In the genomic region with DNA sequence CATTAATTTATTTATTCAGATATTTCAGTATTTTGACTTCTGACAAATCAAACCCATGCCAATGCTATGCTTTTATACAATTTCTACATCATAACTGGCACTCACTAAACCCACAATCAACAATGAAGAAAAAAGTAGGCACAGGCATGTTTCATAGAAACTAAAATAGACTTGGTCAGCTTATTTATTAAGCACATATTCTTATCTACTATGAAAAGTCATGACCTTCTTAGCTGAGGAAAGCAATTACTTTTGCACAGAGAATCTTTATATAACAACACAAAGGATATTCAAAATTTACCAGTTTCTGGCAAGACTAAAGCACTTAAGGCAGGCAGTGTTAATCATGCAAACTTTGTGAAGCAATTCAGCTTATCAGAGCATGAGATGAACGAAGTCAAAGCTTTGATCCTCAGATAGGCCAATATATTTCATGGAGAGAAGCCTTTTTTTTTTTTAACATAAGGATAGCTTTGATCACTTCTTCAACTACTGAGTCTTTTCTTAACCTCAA, we compare ENCODE assay signal across 15 cellular contexts.
DNase-seq lines count a peak whose midpoint lies in the region; ATAC-seq and TF ChIP-seq lines count a peak whose summit lies in the region.
"Had no signal": no experiment of that assay in that cellular context is flagged by ENCODE, and none has a peak within 500 bp of the region (broad histone marks: within the 10 kb centered on the region; RNA-seq: fewer than 3 reads in every experiment).

No MANE protein-coding gene starts in this region.

- H3K4me3 Mint-ChIP-seq in T-cell = peak overlapping the region; percentile 49 to 74 (median 60)
- peak overlapping the region; percentile 17 to 70 for H3K4me3 Mint-ChIP-seq in effector memory CD8-positive, alpha-beta T cell

- H3K27me3 ChIP-seq in left ventricle myocardium inferior (ENCODE audit: low read depth) (no peaks in the 10 kb centered on the region), heart right ventricle (no peaks in the 10 kb centered on the region)
- H3K27me3 ChIP-seq: thyroid gland had no signal

- H3K4me1 ChIP-seq in left ventricle myocardium inferior (peaks cover 55% of the 10 kb centered on the region), heart right ventricle (peaks cover 2 to 67% (median 51%) of the 10 kb centered on the region in 9 donors)

- no peak for ATAC-seq in heart right ventricle
- ATAC-seq in T-cell (replicated peaks in 1 of 4) = peak in 1 of 4 experiments; percentile 6
- peak; percentile 2 for ATAC-seq in effector memory CD8-positive, alpha-beta T cell (replicated peaks)
- no peak for ATAC-seq in HG02678 (IDR thresholded peaks at IDR 0.05; ENCODE audit: unreplicated experiment)

- no peaks in the 10 kb centered on the region for H3K27me3 Mint-ChIP-seq in T-cell
- H3K27me3 Mint-ChIP-seq in effector memory CD8-positive, alpha-beta T cell = no peaks in the 10 kb centered on the region

- peak overlapping the region; percentile 92 to 97 for H3K27ac Mint-ChIP-seq in T-cell
- H3K27ac Mint-ChIP-seq in effector memory CD8-positive, alpha-beta T cell = peak overlapping the region; percentile 46 to 82

- POLR2A ChIA-PET in T-cell (lab: Charles Lee) (interaction anchor here (0.6 to 2.3 kb wide), 7 partner anchors 12 to 839 kb away, joined by 3 to 7 read pairs (median 3); no protein-coding TSS in a partner anchor), HEK293T (lab: Yijun Ruan, JAX) (interaction anchor here (3.2 kb wide), 1 partner anchor 50 kb away, joined by 9 read pairs; no protein-coding TSS in a partner anchor)

- CTCF ChIA-PET in T-cell (lab: Charles Lee) (interaction anchor here (0.6 to 3.4 kb wide), 26 partner anchors 10 to 490 kb away, joined by 3 to 46 read pairs (median 5); a partner anchor contains a TSS), HEK293T (lab: Yijun Ruan, JAX) (no interaction called here)

- H3K9me3 ChIP-seq in left ventricle myocardium inferior (replicated peaks) = no peaks in the 10 kb centered on the region
- H3K9me3 ChIP-seq in heart right ventricle = no peaks in the 10 kb centered on the region
- H3K9me3 ChIP-seq: thyroid gland had no signal

- intact Hi-C loops in left ventricle myocardium inferior (cut with micrococcal nuclease) = no loop called here
- intact Hi-C loops in heart right ventricle (cut with DNase I) = loop anchor here in 5 of 10 donors (5.0 to 10.0 kb wide), 5 partner anchors 179 to 489 kb away; a partner anchor contains a TSS

- H3K9me3 Mint-ChIP-seq in T-cell = no peaks in the 10 kb centered on the region
- no peaks in the 10 kb centered on the region for H3K9me3 Mint-ChIP-seq in effector memory CD8-positive, alpha-beta T cell

- H3K4me3 ChIP-seq in left ventricle myocardium inferior (no peak overlapping the region), heart right ventricle (no peak overlapping the region)
- H3K4me3 ChIP-seq: thyroid gland had no signal

- WGBS in heart right ventricle, 2 donors = 20 to 27% methylated on average over 1 of the region's 1 CpG

- H3K36me3 ChIP-seq in left ventricle myocardium inferior = no peaks in the 10 kb centered on the region
- H3K36me3 ChIP-seq in heart right ventricle = no peaks in the 10 kb centered on the region
- H3K36me3 ChIP-seq: thyroid gland had no signal

- H3K27ac ChIP-seq in left ventricle myocardium inferior (replicated peaks) (peak overlapping the region; percentile 53), heart right ventricle (peak overlapping the region in 4 of 10 donors; percentile 6 to 34 (median 14))
- H3K27ac ChIP-seq: thyroid gland had no signal

- no peak for TF ChIP-seq CTCF in left ventricle myocardium inferior (IDR thresholded peaks at IDR 0.05; ENCODE audit: borderline replicate concordance)
- no peak for TF ChIP-seq CTCF in heart right ventricle (IDR thresholded peaks at IDR 0.05)

- no peaks in the 10 kb centered on the region for H3K36me3 Mint-ChIP-seq in T-cell
- H3K36me3 Mint-ChIP-seq in effector memory CD8-positive, alpha-beta T cell (ENCODE audit: insufficient read depth) = peaks cover 5% of the 10 kb centered on the region

- peaks cover 93 to 96% (median 96%) of the 10 kb centered on the region in 3 donors for H3K4me1 Mint-ChIP-seq in T-cell
- H3K4me1 Mint-ChIP-seq in effector memory CD8-positive, alpha-beta T cell (ENCODE audit: low read depth in 2 of 2) = peaks cover 47 to 62% of the 10 kb centered on the region in 2 donors

- DNase-seq in left ventricle myocardium inferior = no peak
- DNase-seq in heart right ventricle = no peak
- DNase-seq in T-cell = no peak
- DNase-seq in effector memory CD8-positive, alpha-beta T cell = no peak
- DNase-seq in mucosa of gallbladder (ENCODE audit: low spot score) = no peak
- no peak for DNase-seq in HEK293T (ENCODE audit: extremely low spot score)
- DNase-seq: activated CD4-positive, alpha-beta T cell treated with anti-CD3 and anti-CD28 coated beads for 4 hours; activated effector memory CD4-positive, alpha-beta T cell treated with anti-CD3 and anti-CD28 coated beads, Interleukin-2, amount 50 U/mL, for 16 hours; DMS53; left cardiac atrium; NCI-H226; stimulated activated CD4-positive, alpha-beta T cell treated with anti-CD3 and anti-CD28 coated beads, Interleukin-4, amount 100 ng/mL, for 1 hour; stimulated activated CD8-positive, alpha-beta memory T cell treated with anti-CD3 and anti-CD28 coated beads, Interleukin-4, amount 100 ng/mL, for 48 hours; thyroid gland had no signal

TF ChIP-seq in HEK293T, 16 proteins besides CTCF, POLR2A, EP300 and RAD21:
- TF ChIP-seq BHLHE40 (IDR thresholded peaks at IDR 0.05; ENCODE audit: borderline replicate concordance) = no peak
- no peak for TF ChIP-seq FOXM1 (IDR thresholded peaks at IDR 0.05; ENCODE audit: borderline replicate concordance)
- TF ChIP-seq SUZ12 (IDR thresholded peaks at IDR 0.05) = no peak
- no peak for TF ChIP-seq CTBP1 (IDR thresholded peaks at IDR 0.05; ENCODE audit: borderline replicate concordance)
- TF ChIP-seq LEF1 (IDR thresholded peaks at IDR 0.05; ENCODE audit: borderline replicate concordance) = no peak
- no peak for TF ChIP-seq L3MBTL2 (conservative IDR thresholded peaks at IDR 0.05)
- no peak for TF ChIP-seq FOXA1 (IDR thresholded peaks at IDR 0.05)
- no peak for TF ChIP-seq HDGF (IDR thresholded peaks at IDR 0.05; ENCODE audit: borderline replicate concordance)
- TF ChIP-seq ARNT (IDR thresholded peaks at IDR 0.05) = no peak
- TF ChIP-seq ELF4 (IDR thresholded peaks at IDR 0.05) = no peak
- TF ChIP-seq NFRKB (IDR thresholded peaks at IDR 0.05) = no peak
- TF ChIP-seq ZNF384 (IDR thresholded peaks at IDR 0.05) = no peak
- TF ChIP-seq TARDBP (IDR thresholded peaks at IDR 0.05) = no peak
- TF ChIP-seq, protein P1, sequence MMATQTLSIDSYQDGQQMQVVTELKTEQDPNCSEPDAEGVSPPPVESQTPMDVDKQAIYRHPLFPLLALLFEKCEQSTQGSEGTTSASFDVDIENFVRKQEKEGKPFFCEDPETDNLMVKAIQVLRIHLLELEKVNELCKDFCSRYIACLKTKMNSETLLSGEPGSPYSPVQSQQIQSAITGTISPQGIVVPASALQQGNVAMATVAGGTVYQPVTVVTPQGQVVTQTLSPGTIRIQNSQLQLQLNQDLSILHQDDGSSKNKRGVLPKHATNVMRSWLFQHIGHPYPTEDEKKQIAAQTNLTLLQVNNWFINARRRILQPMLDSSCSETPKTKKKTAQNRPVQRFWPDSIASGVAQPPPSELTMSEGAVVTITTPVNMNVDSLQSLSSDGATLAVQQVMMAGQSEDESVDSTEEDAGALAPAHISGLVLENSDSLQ (IDR thresholded peaks at IDR 0.05) = no peak
- no peak for TF ChIP-seq FOXK2 (IDR thresholded peaks at IDR 0.05)
- no peak for TF ChIP-seq SP1 (IDR thresholded peaks at IDR 0.05)
